In the genomic region with DNA sequence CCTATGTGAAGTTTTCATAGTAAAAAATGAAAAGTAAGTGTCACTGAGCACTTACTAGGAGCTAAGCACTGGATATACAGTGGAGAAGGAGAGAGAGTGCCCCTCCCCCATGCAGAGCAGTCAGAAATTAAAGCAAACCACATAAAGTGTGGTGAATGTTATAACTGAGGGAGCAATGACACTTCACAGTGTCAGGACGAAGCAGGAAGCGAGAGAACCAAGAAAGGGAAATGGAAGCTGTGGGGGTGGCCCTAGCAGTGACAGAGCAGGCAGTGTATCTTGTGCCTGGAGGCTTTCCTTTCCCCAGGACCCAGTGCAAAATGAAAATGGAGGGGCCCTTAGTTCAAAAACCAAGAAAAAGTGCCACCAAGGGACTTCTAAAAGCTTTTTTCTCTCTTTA, we compare ENCODE assay signal across 8 cellular contexts. TPM values are rescaled to one million over a fixed set of nuclear protein-coding genes. Genes with fewer than 3 reads are reported as not detected.
DNase-seq lines count a peak whose midpoint lies in the region; ATAC-seq, FAIRE-seq and TF ChIP-seq lines count a peak whose summit lies in the region.

No MANE protein-coding gene starts in this region.

- H3K27ac Mint-ChIP-seq in T-helper 1 cell treated with Interleukin-12 subunit alpha and Interleukin-12 subunit beta and Interleukin-4 antibody, amounts not matched to agents 30 μg/mL and 1 μg/mL, for 36 hours, result peak overlapping the region; percentile 97
- peak overlapping the region; percentile 89 for H3K27ac Mint-ChIP-seq in dendritic cell treated with granulocyte-macrophage colony-stimulating factor and Interleukin-4, amounts not matched to agents 40 ng/mL and 50 ng/mL, for 4 days
- H3K27ac Mint-ChIP-seq in stimulated activated effector memory CD8-positive, alpha-beta T cell treated with anti-CD3 and anti-CD28 coated beads, Interleukin-12 subunit alpha, Interleukin-12 subunit beta, amount 100 ng/mL, for 72 hours, result peak overlapping the region; percentile 88

- no peak for DNase-seq in stimulated activated effector memory CD8-positive, alpha-beta T cell treated with anti-CD3 and anti-CD28 coated beads, Interleukin-12 subunit alpha, Interleukin-12 subunit beta, amount 100 ng/mL, for 72 hours (ENCODE audit: low spot score in 2 of 2)
- no peak for DNase-seq in D721Med (ENCODE audit: insufficient read length, low spot score)
- DNase-seq in frontal cortex (ENCODE audit: low spot score in 2 of 2), result no peak
- no peak for DNase-seq in superior temporal gyrus (ENCODE audit: extremely low spot score)

- ATAC-seq in GM21786 (IDR thresholded peaks at IDR 0.05; ENCODE audit: unreplicated experiment), result peak; percentile 48
- ATAC-seq in stimulated activated effector memory CD8-positive, alpha-beta T cell treated with anti-CD3 and anti-CD28 coated beads, Interleukin-12 subunit alpha, Interleukin-12 subunit beta, amount 100 ng/mL, for 72 hours, result peak; percentile 84
- ATAC-seq in HG02981 (IDR thresholded peaks at IDR 0.05; ENCODE audit: unreplicated experiment), result no peak

- no peaks in the 10 kb centered on the region for H3K9me3 Mint-ChIP-seq in T-helper 1 cell treated with Interleukin-12 subunit alpha and Interleukin-12 subunit beta and Interleukin-4 antibody, amounts not matched to agents 30 μg/mL and 1 μg/mL, for 36 hours
- no peaks in the 10 kb centered on the region for H3K9me3 Mint-ChIP-seq in dendritic cell treated with granulocyte-macrophage colony-stimulating factor and Interleukin-4, amounts not matched to agents 40 ng/mL and 50 ng/mL, for 4 days
- H3K9me3 Mint-ChIP-seq in stimulated activated effector memory CD8-positive, alpha-beta T cell treated with anti-CD3 and anti-CD28 coated beads, Interleukin-12 subunit alpha, Interleukin-12 subunit beta, amount 100 ng/mL, for 72 hours, result no peaks in the 10 kb centered on the region

- no peak for FAIRE-seq in D721Med (lab: Jason Lieb, UNC)
- FAIRE-seq in frontal cortex (lab: Jason Lieb, UNC), result no peak

- intact Hi-C loops in dendritic cell treated with granulocyte-macrophage colony-stimulating factor and Interleukin-4, amounts not matched to agents 40 ng/mL and 50 ng/mL, for 4 days (cut with micrococcal nuclease), result loop anchor here (2.0 kb wide), 1 partner anchor 22 kb away; the partner anchor contains the start of gene RCAN3

- H3K4me1 Mint-ChIP-seq in T-helper 1 cell treated with Interleukin-12 subunit alpha and Interleukin-12 subunit beta and Interleukin-4 antibody, amounts not matched to agents 30 μg/mL and 1 μg/mL, for 36 hours (ENCODE audit: low read depth), result peaks cover 42% of the 10 kb centered on the region
- H3K4me1 Mint-ChIP-seq in dendritic cell treated with granulocyte-macrophage colony-stimulating factor and Interleukin-4, amounts not matched to agents 40 ng/mL and 50 ng/mL, for 4 days (ENCODE audit: low read depth), result peaks cover 41% of the 10 kb centered on the region
- peaks cover 25% of the 10 kb centered on the region for H3K4me1 Mint-ChIP-seq in stimulated activated effector memory CD8-positive, alpha-beta T cell treated with anti-CD3 and anti-CD28 coated beads, Interleukin-12 subunit alpha, Interleukin-12 subunit beta, amount 100 ng/mL, for 72 hours

- peak overlapping the region; percentile 49 for H3K4me3 Mint-ChIP-seq in T-helper 1 cell treated with Interleukin-12 subunit alpha and Interleukin-12 subunit beta and Interleukin-4 antibody, amounts not matched to agents 30 μg/mL and 1 μg/mL, for 36 hours
- H3K4me3 Mint-ChIP-seq in dendritic cell treated with granulocyte-macrophage colony-stimulating factor and Interleukin-4, amounts not matched to agents 40 ng/mL and 50 ng/mL, for 4 days, result peak overlapping the region; percentile 9
- H3K4me3 Mint-ChIP-seq in stimulated activated effector memory CD8-positive, alpha-beta T cell treated with anti-CD3 and anti-CD28 coated beads, Interleukin-12 subunit alpha, Interleukin-12 subunit beta, amount 100 ng/mL, for 72 hours, result peak overlapping the region; percentile 42

- no peaks in the 10 kb centered on the region for H3K27me3 Mint-ChIP-seq in T-helper 1 cell treated with Interleukin-12 subunit alpha and Interleukin-12 subunit beta and Interleukin-4 antibody, amounts not matched to agents 30 μg/mL and 1 μg/mL, for 36 hours (ENCODE audit: low read depth)
- H3K27me3 Mint-ChIP-seq in dendritic cell treated with granulocyte-macrophage colony-stimulating factor and Interleukin-4, amounts not matched to agents 40 ng/mL and 50 ng/mL, for 4 days, result no peaks in the 10 kb centered on the region

- no peak for TF ChIP-seq CTCF in D721Med (IDR thresholded peaks at IDR 0.05; ENCODE audit: insufficient read depth, missing control alignments)

- peaks cover 15% of the 10 kb centered on the region for H3K36me3 Mint-ChIP-seq in T-helper 1 cell treated with Interleukin-12 subunit alpha and Interleukin-12 subunit beta and Interleukin-4 antibody, amounts not matched to agents 30 μg/mL and 1 μg/mL, for 36 hours (ENCODE audit: low read depth)
- H3K36me3 Mint-ChIP-seq in dendritic cell treated with granulocyte-macrophage colony-stimulating factor and Interleukin-4, amounts not matched to agents 40 ng/mL and 50 ng/mL, for 4 days (ENCODE audit: low read depth), result no peaks in the 10 kb centered on the region
- H3K36me3 Mint-ChIP-seq in stimulated activated effector memory CD8-positive, alpha-beta T cell treated with anti-CD3 and anti-CD28 coated beads, Interleukin-12 subunit alpha, Interleukin-12 subunit beta, amount 100 ng/mL, for 72 hours, result peaks cover 5% of the 10 kb centered on the region

RNA-seq across cellular contexts. Expression of gene RCAN3, which starts 21.5 kb away (rescaled TPM):
- 16.3 TPM for total RNA-seq in frontal cortex
